In genomic region chr17:45129940-45130639, GRCh38 we compare ENCODE assay signal across 10 cellular contexts. TPM values are rescaled to one million over a fixed set of nuclear protein-coding genes. Genes with fewer than 3 reads are reported as not detected.
DNase-seq lines count a peak whose midpoint lies in the region; ATAC-seq and TF ChIP-seq lines count a peak whose summit lies in the region.
"Had no signal": no experiment of that assay in that cellular context is flagged by ENCODE, and none has a peak within 500 bp of the region (broad histone marks: within the 10 kb centered on the region; RNA-seq: fewer than 3 reads in every experiment).

No MANE protein-coding gene starts in this region.

- intact Hi-C loops in lower lobe of right lung (cut with DNase I) = no loop called here

- no peak for TF ChIP-seq POLR2A in suprapubic skin (IDR thresholded peaks at IDR 0.05)

- no peak overlapping the region for H3K4me3 ChIP-seq in lower lobe of right lung
- no peak overlapping the region for H3K4me3 ChIP-seq in suprapubic skin
- H3K4me3 ChIP-seq: ovary had no signal

- H3K36me3 Mint-ChIP-seq in brain = no peaks in the 10 kb centered on the region

- H3K4me1 ChIP-seq in lower lobe of right lung (peaks cover 46% of the 10 kb centered on the region), suprapubic skin (peaks cover 58% of the 10 kb centered on the region)

- TF ChIP-seq CTCF in brain (conservative IDR thresholded peaks at IDR 0.05) (no peak), lower lobe of right lung (IDR thresholded peaks at IDR 0.05) (no peak), suprapubic skin (IDR thresholded peaks at IDR 0.05) (no peak)

- H3K27me3 ChIP-seq in lower lobe of right lung (ENCODE audit: low read depth) (no peaks in the 10 kb centered on the region), suprapubic skin (no peaks in the 10 kb centered on the region)
- H3K27me3 ChIP-seq: ovary had no signal

- DNase-seq in HT-29 (ENCODE audit: low spot score) (peak; percentile 77), lower lobe of right lung (no peak), suprapubic skin (ENCODE audit: low spot score in 2 of 2) (no peak), T-helper 2 cell (no peak), hippocampal formation (lab: John Stamatoyannopoulos, UW) (no peak)
- no peak for DNase-seq in stimulated activated CD4-positive, alpha-beta T cell treated with anti-CD3 and anti-CD28 coated beads, Interleukin-1b, Interleukin-23, amount 100 ng/mL, for 48 hours
- DNase-seq: caudate nucleus had no signal

- H3K4me3 Mint-ChIP-seq in brain = peak overlapping the region; percentile 42 to 88 (median 81)

- peak overlapping the region in 3 of 5 experiments; percentile 57 to 82 (median 75) for H3K27ac Mint-ChIP-seq in brain

- WGBS in suprapubic skin = 64% methylated on average over 12 of the region's 13 CpGs

- H3K36me3 ChIP-seq in lower lobe of right lung (no peaks in the 10 kb centered on the region), suprapubic skin (no peaks in the 10 kb centered on the region)
- H3K36me3 ChIP-seq: ovary had no signal

- H3K4me1 Mint-ChIP-seq in brain = peaks cover 50% of the 10 kb centered on the region

- peaks cover 4% of the 10 kb centered on the region for H3K27me3 Mint-ChIP-seq in brain

- no peak for TF ChIP-seq EP300 in suprapubic skin (IDR thresholded peaks at IDR 0.05)

- ATAC-seq in lower lobe of right lung (no peak), HG02852 (IDR thresholded peaks at IDR 0.05; ENCODE audit: unreplicated experiment) (no peak)

- H3K9me3 ChIP-seq in lower lobe of right lung (no peaks in the 10 kb centered on the region), suprapubic skin (no peaks in the 10 kb centered on the region)
- H3K9me3 ChIP-seq: ovary had no signal

- H3K9me3 Mint-ChIP-seq in brain = peaks cover 0 to 3% (median 3%) of the 10 kb centered on the region in 5 experiments

- H3K27ac ChIP-seq in lower lobe of right lung (peak overlapping the region; percentile 24), suprapubic skin (peak overlapping the region; percentile 12)

RNA-seq across cellular contexts. Expression of gene PLCD3, which starts 2.2 kb away (rescaled TPM):
- total RNA-seq in HT-29 (2014; rRNA removed; shearing (Covaris generic)) = 130 and 142 TPM in 2 replicates
- 35.8 TPM for polyA plus RNA-seq in brain (ENCODE audit: insufficient read depth, low read depth, low replicate concordance)
- total RNA-seq in lower lobe of right lung (38.3 TPM), suprapubic skin (10 to 100 TPM; 44.7 to 87.1 (median 58.3) TPM)

RNA-seq across cellular contexts. Expression of gene ACBD4, which starts 5.4 kb away (rescaled TPM):
- total RNA-seq in HT-29 (2014; rRNA removed; shearing (Covaris generic)) = 12.0 and 12.3 TPM in 2 replicates
- polyA plus RNA-seq in brain (ENCODE audit: insufficient read depth, low read depth, low replicate concordance) = 7.6 TPM
- 16.6 TPM for total RNA-seq in lower lobe of right lung
- total RNA-seq in suprapubic skin = 10 to 100 TPM in 2 of 4 donors, 1 to 10 TPM in 2; 6.2 to 37.7 (median 10.9) TPM

RNA-seq across cellular contexts. Expression of gene HEXIM1, which starts 18.2 kb away (rescaled TPM):
- total RNA-seq in HT-29 (2014; rRNA removed; shearing (Covaris generic)) = 9.4 and 9.6 TPM in 2 replicates
- polyA plus RNA-seq in brain (ENCODE audit: insufficient read depth, low read depth, low replicate concordance) = 10.8 TPM
- total RNA-seq in lower lobe of right lung = 33.9 TPM
- total RNA-seq in suprapubic skin = 10 to 100 TPM; 23.1 to 35.6 (median 27.8) TPM

RNA-seq across cellular contexts. Expression of gene HEXIM2, which starts 31.6 kb away (rescaled TPM):
- 9.0 and 9.5 TPM in 2 replicates for total RNA-seq in HT-29 (2014; rRNA removed; shearing (Covaris generic))
- polyA plus RNA-seq in brain (ENCODE audit: insufficient read depth, low read depth, low replicate concordance) = 17.2 TPM
- total RNA-seq in lower lobe of right lung (6.4 TPM), suprapubic skin (10 to 100 TPM in 1 of 4 donors, 1 to 10 TPM in 3; 2.2 to 10.4 (median 4.4) TPM)
